In genomic region chr12:41100572-41100971, GRCh38 we compare ENCODE assay signal across 19 cellular contexts.
DNase-seq lines count a peak whose midpoint lies in the region; ATAC-seq, FAIRE-seq and TF ChIP-seq lines count a peak whose summit lies in the region.
"Had no signal": no experiment of that assay in that cellular context is flagged by ENCODE, and none has a peak within 500 bp of the region (broad histone marks: within the 10 kb centered on the region; RNA-seq: fewer than 3 reads in every experiment).

No MANE protein-coding gene starts in this region.

- H3K18ac ChIP-seq in H1 (ENCODE audit: extremely low read depth, low read length) (no peak overlapping the region), neuronal stem cell (ENCODE audit: low read length) (peak overlapping the region; percentile 48)

- H3K9me3 ChIP-seq in SJCRH30 (replicated peaks) = peaks cover 8% of the 10 kb centered on the region; the same call in 1 of the 2 replicates
- H3K9me3 ChIP-seq in H1 (ENCODE audit: insufficient read depth in 2 of 2, low read depth in 1 of 2, low read length in 1 of 2) = no peaks in the 10 kb centered on the region
- H3K9me3 ChIP-seq in neuronal stem cell (replicated peaks in 1 of 2; ENCODE audit: control insufficient read depth in 2 of 2, insufficient read depth in 1 of 2, low read depth in 1 of 2, low read length in 2 of 2) = no peaks in the 10 kb centered on the region
- H3K9me3 ChIP-seq: BLaER1 treated with 17β-estradiol and CSF1 and Interleukin-3, amounts not matched to agents 10 nM and 100 nM had no signal

- H2BK5ac ChIP-seq in H1 (ENCODE audit: low read depth, low read length) (no peak overlapping the region), neuronal stem cell (ENCODE audit: low read length) (no peak overlapping the region)

- CTCF ChIA-PET in H1 (lab: Charles Lee; ENCODE audit: partially characterized antibody) = interaction anchor here (1.1 to 1.2 kb wide), 2 partner anchors 16 to 43 kb away, joined by 3 to 4 read pairs; no protein-coding TSS in a partner anchor

- no peak overlapping the region for H2BK15ac ChIP-seq in H1 (ENCODE audit: low read length)
- H2BK15ac ChIP-seq in neuronal stem cell (ENCODE audit: low read length) = no peak overlapping the region

- H4K8ac ChIP-seq in H1 (ENCODE audit: extremely low read depth, insufficient read depth, low read length) (no peak overlapping the region), neuronal stem cell (ENCODE audit: low read depth, low read length) (no peak overlapping the region)

- POLR2A ChIA-PET in H1 (lab: Charles Lee; ENCODE audit: partially characterized antibody) = no interaction called here

- H3K27me3 ChIP-seq in SJCRH30 (0 out of 2 replicates have a peak, but pooled peaks cover 2% of the 10 kb centered on the region), H1 (replicated peaks in 1 of 4; ENCODE audit: control insufficient read depth in 3 of 4, extremely low read depth in 1 of 4, insufficient read depth in 3 of 4, low read length in 3 of 4) (no peaks in the 10 kb centered on the region), neuronal stem cell (ENCODE audit: control insufficient read depth in 3 of 3, insufficient read depth in 3 of 3, low read depth in 1 of 3, low read length in 3 of 3) (no peaks in the 10 kb centered on the region)
- H3K27me3 ChIP-seq: BLaER1 treated with 17β-estradiol and CSF1 and Interleukin-3, amounts not matched to agents 10 nM and 100 nM had no signal

- no peak overlapping the region for H3K9ac ChIP-seq in H1 (replicated peaks in 1 of 4; ENCODE audit: extremely low read depth in 1 of 4, low read depth in 3 of 4, low read length in 3 of 4)
- no peak overlapping the region for H3K9ac ChIP-seq in neuronal stem cell (ENCODE audit: low read depth, low read length, poor library complexity)
- H3K9ac ChIP-seq: BLaER1 treated with 17β-estradiol and CSF1 and Interleukin-3, amounts not matched to agents 10 nM and 100 nM; GM23248 had no signal

- 93% methylated on average over 1 of the region's 1 CpG; no CpG with 5 or more reads in 1 of the 2 experiments for WGBS in H1 (ENCODE audit: extremely low coverage in 1 of 2, insufficient coverage in 1 of 2, insufficient read length in 1 of 2, insufficient replicate concordance in 2 of 2, low coverage in 1 of 2, low lambda C conversion rate in 2 of 2, missing lambda C conversion rate in 1 of 2), 2 experiments
- WGBS in neuronal stem cell (ENCODE audit: extremely low coverage in 2 of 2, insufficient read length in 2 of 2, insufficient replicate concordance in 1 of 2), 2 donors = no CpG with 5 or more reads among the region's 1 CpG

- H3K14ac ChIP-seq in H1 (ENCODE audit: insufficient read length) (no peak overlapping the region), neuronal stem cell (ENCODE audit: low read length) (no peak overlapping the region)

- no peak for TF ChIP-seq CTCF in H1 (IDR thresholded peaks at IDR 0.05; ENCODE audit: control extremely low read depth in 1 of 3, insufficient read depth in 1 of 3, low read depth in 1 of 3, low read length in 3 of 3)

- H3K79me2 ChIP-seq in H1 (ENCODE audit: control insufficient read depth in 1 of 2, insufficient read depth in 2 of 2, low read length in 2 of 2) = no peaks in the 10 kb centered on the region

- FAIRE-seq in H1 (lab: Jason Lieb, UNC) = no peak
- FAIRE-seq: GM12878, H54, HTR-8/SVneo had no signal

- no peak overlapping the region for H2BK120ac ChIP-seq in H1 (replicated peaks; ENCODE audit: low read depth, low read length)
- no peak overlapping the region for H2BK120ac ChIP-seq in neuronal stem cell (ENCODE audit: low read depth, low read length)

- DNase-seq in SJCRH30 (peak; percentile 88 to 94), H1 (ENCODE audit: low read depth in 1 of 2, low spot score in 2 of 2) (no peak), iris pigment epithelial cell (ENCODE audit: low read depth) (peak; percentile 1), neuronal stem cell (ENCODE audit: low spot score) (no peak), cortex of kidney (lab: John Stamatoyannopoulos, UW) (no peak)
- DNase-seq: Calu3; CD8-positive, alpha-beta T cell; DMS53; DND-41; EL; GM23248; HCEC 1CT; IMR-90 had no signal

- H2AFZ ChIP-seq in H1 (ENCODE audit: low read length) (peak overlapping the region; percentile 70; the same call in 1 of the 2 replicates), neuronal stem cell (ENCODE audit: low read length) (no peak overlapping the region)
- H2AFZ ChIP-seq: GM23248 had no signal

- H3K36me3 ChIP-seq in SJCRH30 (no peaks in the 10 kb centered on the region), H1 (ENCODE audit: control insufficient read depth in 2 of 4, insufficient read depth in 4 of 4, low read length in 3 of 4) (no peaks in the 10 kb centered on the region), neuronal stem cell (replicated peaks in 1 of 2; ENCODE audit: control insufficient read depth in 2 of 2, insufficient read depth in 2 of 2, low read length in 2 of 2) (no peaks in the 10 kb centered on the region)
- H3K36me3 ChIP-seq: BLaER1 treated with 17β-estradiol and CSF1 and Interleukin-3, amounts not matched to agents 10 nM and 100 nM had no signal

- H3K4ac ChIP-seq in H1 (replicated peaks; ENCODE audit: insufficient read length, low read depth, low read length) (no peak overlapping the region), neuronal stem cell (ENCODE audit: low read length) (no peak overlapping the region)

- H3K23ac ChIP-seq in H1 (ENCODE audit: insufficient read length) (no peak overlapping the region), neuronal stem cell (ENCODE audit: low read depth, low read length, poor library complexity) (no peak overlapping the region)

- no peak overlapping the region for H2BK20ac ChIP-seq in H1 (ENCODE audit: low read length)

- H2BK12ac ChIP-seq in H1 (ENCODE audit: low read depth, low read length) = no peak overlapping the region
- H2BK12ac ChIP-seq in neuronal stem cell (ENCODE audit: low read length) = no peak overlapping the region

- no peak for TF ChIP-seq RAD21 in H1 (IDR thresholded peaks at IDR 0.05 in 1 of 2, conservative IDR thresholded peaks at IDR 0.05 in 1 of 2; ENCODE audit: low read depth in 2 of 2, low read length in 2 of 2)

- TF ChIP-seq POLR2A in H1 (IDR thresholded peaks at IDR 0.05; ENCODE audit: control extremely low read depth in 1 of 2, low read depth in 2 of 2, low read length in 2 of 2) = no peak

- H2AK5ac ChIP-seq in H1 (ENCODE audit: low read depth, low read length) (no peak overlapping the region), neuronal stem cell (ENCODE audit: low read depth, low read length) (no peak overlapping the region)

- no peak for TF ChIP-seq EP300 in H1 (IDR thresholded peaks at IDR 0.05; ENCODE audit: borderline replicate concordance in 1 of 2, low read depth in 2 of 2, low read length in 2 of 2)

- no peaks in the 10 kb centered on the region for H4K20me1 ChIP-seq in H1 (replicated peaks in 1 of 2; ENCODE audit: control insufficient read depth in 1 of 2, insufficient read depth in 2 of 2, low read length in 2 of 2)
- H4K20me1 ChIP-seq: BLaER1 treated with 17β-estradiol and CSF1 and Interleukin-3, amounts not matched to agents 10 nM and 100 nM had no signal

- peak overlapping the region; percentile 73 for H3K27ac ChIP-seq in SJCRH30
- no peak overlapping the region for H3K27ac ChIP-seq in H1 (ENCODE audit: low read depth, low read length)
- no peak overlapping the region for H3K27ac ChIP-seq in neuronal stem cell (replicated peaks; ENCODE audit: low read length)
- H3K27ac ChIP-seq: BLaER1 treated with 17β-estradiol and CSF1 and Interleukin-3, amounts not matched to agents 10 nM and 100 nM; GM23248 had no signal

- peaks cover 28% of the 10 kb centered on the region for H3K4me1 ChIP-seq in SJCRH30
- H3K4me1 ChIP-seq in H1 (replicated peaks in 1 of 4; ENCODE audit: control insufficient read depth in 3 of 4, insufficient read depth in 4 of 4, low read length in 3 of 4) = no peaks in the 10 kb centered on the region
- no peaks in the 10 kb centered on the region for H3K4me1 ChIP-seq in neuronal stem cell (ENCODE audit: control insufficient read depth in 2 of 2, insufficient read depth in 1 of 2, low read depth in 1 of 2, low read length in 2 of 2)
- H3K4me1 ChIP-seq: BLaER1 treated with 17β-estradiol and CSF1 and Interleukin-3, amounts not matched to agents 10 nM and 100 nM had no signal

- H4K5ac ChIP-seq in H1 (ENCODE audit: insufficient read length, low read depth, low read length) = no peak overlapping the region

- no peak overlapping the region for H4K91ac ChIP-seq in H1 (replicated peaks; ENCODE audit: insufficient read length, low read length)
- no peak overlapping the region for H4K91ac ChIP-seq in neuronal stem cell (ENCODE audit: low read depth, low read length, poor library complexity)

- H3K79me1 ChIP-seq in H1 (ENCODE audit: low read depth, low read length) = no peaks in the 10 kb centered on the region
- no peaks in the 10 kb centered on the region for H3K79me1 ChIP-seq in neuronal stem cell (ENCODE audit: low read depth, low read length)

- H3K4me3 ChIP-seq in SJCRH30 = no peak overlapping the region
- no peak overlapping the region for H3K4me3 ChIP-seq in H1 (ENCODE audit: extremely low read depth in 1 of 4, insufficient read depth in 2 of 4, low read depth in 3 of 4, low read length in 4 of 4)
- no peak overlapping the region for H3K4me3 ChIP-seq in neuronal stem cell (ENCODE audit: low read length in 2 of 2)
- H3K4me3 ChIP-seq: BLaER1 treated with 17β-estradiol and CSF1 and Interleukin-3, amounts not matched to agents 10 nM and 100 nM; GM12878; GM23248 had no signal

- H3K4me2 ChIP-seq in H1 (ENCODE audit: insufficient read depth in 1 of 2, low read depth in 2 of 2, low read length in 2 of 2) (no peak overlapping the region), neuronal stem cell (ENCODE audit: insufficient read depth, low read length, poor library complexity, severe bottlenecking) (no peak overlapping the region)
- H3K4me2 ChIP-seq: BLaER1 treated with 17β-estradiol and CSF1 and Interleukin-3, amounts not matched to agents 10 nM and 100 nM had no signal

- ATAC-seq in GM18861 (IDR thresholded peaks at IDR 0.05; ENCODE audit: unreplicated experiment) = no peak
- ATAC-seq in HG03196 (IDR thresholded peaks at IDR 0.05; ENCODE audit: unreplicated experiment) = no peak
- ATAC-seq: CD8-positive, alpha-beta T cell; GM12878 had no signal

- no peaks in the 10 kb centered on the region; the same call in 1 of the 2 replicates for H3K23me2 ChIP-seq in H1 (ENCODE audit: low read depth, low read length)

- H3K56ac ChIP-seq in H1 (replicated peaks; ENCODE audit: insufficient read length, low read depth, low read length) = no peak overlapping the region

TF ChIP-seq in H1, 55 proteins besides CTCF, POLR2A, EP300 and RAD21 (continues in another document):
- no peak for TF ChIP-seq CREB1 (IDR thresholded peaks at IDR 0.05)
- TF ChIP-seq USF2 (IDR thresholded peaks at IDR 0.05; ENCODE audit: low read length) = no peak
- no peak for TF ChIP-seq BRCA1 (IDR thresholded peaks at IDR 0.05; ENCODE audit: low read depth, low read length)
- no peak for TF ChIP-seq HDAC6 (IDR thresholded peaks at IDR 0.05; ENCODE audit: low read depth, low read length)

Comparison
In these comparisons a context has a peak if more than half of its experiments do, and no peak if none do; other contexts are left out.
1. DNase-seq: peak in SJCRH30 (2 of 2) and iris pigment epithelial cell (single experiment); none in H1 (0 of 2), neuronal stem cell (single experiment) and cortex of kidney (single experiment).